Comparison of ENCODE assay signal across 8 cellular contexts in the genomic region with DNA sequence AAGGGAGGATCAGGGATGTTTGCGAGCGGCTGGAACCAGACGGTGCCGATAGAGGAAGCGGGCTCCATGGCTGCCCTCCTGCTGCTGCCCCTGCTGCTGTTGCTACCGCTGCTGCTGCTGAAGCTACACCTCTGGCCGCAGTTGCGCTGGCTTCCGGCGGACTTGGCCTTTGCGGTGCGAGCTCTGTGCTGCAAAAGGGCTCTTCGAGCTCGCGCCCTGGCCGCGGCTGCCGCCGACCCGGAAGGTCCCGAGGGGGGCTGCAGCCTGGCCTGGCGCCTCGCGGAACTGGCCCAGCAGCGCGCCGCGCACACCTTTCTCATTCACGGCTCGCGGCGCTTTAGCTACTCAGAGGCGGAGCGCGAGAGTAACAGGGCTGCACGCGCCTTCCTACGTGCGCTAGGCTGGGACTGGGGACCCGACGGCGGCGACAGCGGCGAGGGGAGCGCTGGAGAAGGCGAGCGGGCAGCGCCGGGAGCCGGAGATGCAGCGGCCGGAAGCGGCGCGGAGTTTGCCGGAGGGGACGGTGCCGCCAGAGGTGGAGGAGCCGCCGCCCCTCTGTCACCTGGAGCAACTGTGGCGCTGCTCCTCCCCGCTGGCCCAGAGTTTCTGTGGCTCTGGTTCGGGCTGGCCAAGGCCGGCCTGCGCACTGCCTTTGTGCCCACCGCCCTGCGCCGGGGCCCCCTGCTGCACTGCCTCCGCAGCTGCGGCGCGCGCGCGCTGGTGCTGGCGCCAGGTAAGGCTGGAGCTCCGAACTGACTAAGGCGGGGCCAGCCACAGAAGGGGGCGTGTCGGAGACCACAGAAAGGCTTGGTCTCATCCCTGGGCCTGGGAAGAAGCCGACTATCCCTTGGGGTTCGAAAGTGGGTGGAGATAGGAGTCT. TPM values are rescaled to one million over a fixed set of nuclear protein-coding genes. Genes with fewer than 3 reads are reported as not detected.
A peak's percentile ranks its signal among the peaks of the same experiment; 100 is the strongest.
DNase-seq lines count a peak whose midpoint lies in the region; ATAC-seq, FAIRE-seq and TF ChIP-seq lines count a peak whose summit lies in the region.

No MANE protein-coding gene starts in this region.

- H3K36me3 ChIP-seq in Caco-2 (ENCODE audit: control insufficient read depth, insufficient read depth, low read length): peaks cover 3% of the 10 kb centered on the region; the same call in 1 of the 2 replicates
- peaks cover 19% of the 10 kb centered on the region; the same call in 2 of the 3 replicates for H3K36me3 ChIP-seq in K562 (ENCODE audit: control insufficient read depth, insufficient read depth, low read length)

- no peaks in the 10 kb centered on the region for H3K9me1 ChIP-seq in K562 (ENCODE audit: control insufficient read depth, insufficient read depth, low read length)

- POLR2A ChIA-PET in Caco-2 (lab: Charles Lee): interaction anchor here (0.6 to 1.8 kb wide), 10 partner anchors 8 to 445 kb away, joined by 3 to 11 read pairs (median 6); a partner anchor contains a TSS
- POLR2A ChIA-PET in K562 (lab: Yijun Ruan, JAX): interaction anchor here (0.5 to 1.5 kb wide), 8 partner anchors 23 to 290 kb away, joined by 3 to 5 read pairs (median 4); a partner anchor contains a TSS

- DNase-seq in Caco-2 (peak; percentile 86 to 87), NCI-H1417 (lab: John Stamatoyannopoulos, UW) (peak; percentile 91 to 97 (median 92)), T-helper 22 cell (ENCODE audit: low read depth) (peak; percentile 45), K562 (ENCODE audit: extremely low read depth in 1 of 4, low spot score in 3 of 4) (peak in 3 of 4 experiments; percentile 66 to 77 (median 73)), iPS-NIHi11 (ENCODE audit: low spot score) (peak; percentile 88), cerebellar nuclear complex (lab: John Stamatoyannopoulos, UW) (no peak)
- DNase-seq in stimulated activated CD4-positive, alpha-beta T cell treated with anti-CD3 and anti-CD28 coated beads, Interleukin-12 subunit alpha, Interleukin-12 subunit beta, amount 100 ng/mL, for 48 hours (ENCODE audit: low read depth in 2 of 3, low spot score in 1 of 3): peak; percentile 23 to 51 (median 45)

- peak; percentile 72 for FAIRE-seq in K562 (lab: Jason Lieb, UNC)

- no peak for TF ChIP-seq POLR2A in K562 (conservative IDR thresholded peaks at IDR 0.05)

- no peak for TF ChIP-seq CTCF in Caco-2 (IDR thresholded peaks at IDR 0.05; ENCODE audit: insufficient read depth in 1 of 2, low read depth in 1 of 2, low read length in 1 of 2, severe bottlenecking in 1 of 2, unreplicated experiment in 1 of 2)
- TF ChIP-seq CTCF in K562 (IDR thresholded peaks at IDR 0.05 in 2 of 3, conservative IDR thresholded peaks at IDR 0.05 in 1 of 3; ENCODE audit: insufficient read depth in 2 of 3, low read depth in 1 of 3, low read length in 3 of 3): no peak

- no peaks in the 10 kb centered on the region for H3K27me3 Mint-ChIP-seq in Caco-2 (ENCODE audit: insufficient read depth, unreplicated experiment)

- H3K27ac Mint-ChIP-seq in Caco-2 (ENCODE audit: unreplicated experiment): peak overlapping the region; percentile 59

- no peaks in the 10 kb centered on the region for H3K4me1 Mint-ChIP-seq in Caco-2 (ENCODE audit: low read depth, unreplicated experiment)

- peak overlapping the region; percentile 36 to 91 for H3K9ac ChIP-seq in K562 (ENCODE audit: insufficient read depth in 1 of 2, low read depth in 2 of 2, low read length in 2 of 2)

- H3K4me1 ChIP-seq in Caco-2 (peaks cover 11% of the 10 kb centered on the region), K562 (replicated peaks in 1 of 2; ENCODE audit: control insufficient read depth in 2 of 2, insufficient read depth in 2 of 2, low read length in 2 of 2) (peaks cover 10 to 55% of the 10 kb centered on the region in 2 experiments)

- 21% methylated on average over 64 of the region's 83 CpGs for WGBS in K562 (ENCODE audit: insufficient coverage, low coverage, missing lambda C conversion rate)

- H3K27me3 ChIP-seq in Caco-2 (replicated peaks; ENCODE audit: control insufficient read depth, insufficient read depth, low read length) (no peaks in the 10 kb centered on the region), K562 (ENCODE audit: control insufficient read depth in 2 of 2, insufficient read depth in 2 of 2, low read length in 2 of 2) (no peaks in the 10 kb centered on the region)

- H2AFZ ChIP-seq in K562 (ENCODE audit: low read depth, low read length): peak overlapping the region; percentile 87

- ATAC-seq in GM21529 (IDR thresholded peaks at IDR 0.05; ENCODE audit: unreplicated experiment) (peak; percentile 50), K562 (peak; percentile 73)

- H3K4me3 ChIP-seq in Caco-2 (ENCODE audit: low read depth, low read length): peak overlapping the region; percentile 55
- peak overlapping the region; percentile 48 for H3K4me3 ChIP-seq in K562

- intact Hi-C loops in Caco-2 (cut with micrococcal nuclease; ENCODE audit: unreplicated experiment): loop anchor here (10.0 kb wide), 1 partner anchor 261 kb away; no protein-coding TSS in a partner anchor
- intact Hi-C loops in K562 (cut with micrococcal nuclease): loop anchor here (10.0 kb wide), 1 partner anchor 261 kb away; no protein-coding TSS in a partner anchor

- CTCF ChIA-PET in Caco-2 (lab: Charles Lee) (interaction anchor here (0.6 to 2.4 kb wide), 9 partner anchors 18 to 269 kb away, joined by 3 to 7 read pairs (median 4); a partner anchor contains a TSS), K562 (lab: Yijun Ruan, JAX; ENCODE audit: low intra/inter-chr PET ratio) (no interaction called here)

- H3K9me3 ChIP-seq in Caco-2 (no peaks in the 10 kb centered on the region), K562 (replicated peaks; ENCODE audit: control insufficient read depth, insufficient read depth, low read depth, low read length) (no peaks in the 10 kb centered on the region)

- peak overlapping the region; percentile 82 for H3K4me3 Mint-ChIP-seq in Caco-2 (ENCODE audit: unreplicated experiment)

- peaks cover 29% of the 10 kb centered on the region for H3K36me3 Mint-ChIP-seq in Caco-2 (ENCODE audit: insufficient read depth, unreplicated experiment)

- no peaks in the 10 kb centered on the region for H3K79me2 ChIP-seq in K562 (ENCODE audit: control insufficient read depth, insufficient read depth, low read length)

- no peak for TF ChIP-seq EP300 in K562 (IDR thresholded peaks at IDR 0.05; ENCODE audit: low read length)

- no peaks in the 10 kb centered on the region for H4K20me1 ChIP-seq in K562 (replicated peaks; ENCODE audit: control insufficient read depth, insufficient read depth, low read length)

- BruUV-seq in Caco-2 (replicated peaks; lab: Mats Ljungman, UMichigan) (no TSS peak), K562 (replicated peaks; lab: Mats Ljungman, UMichigan) (no TSS peak)

- H3K27ac ChIP-seq in K562 (ENCODE audit: extremely low read depth, low read depth, low read length): no peak overlapping the region

- H3K4me2 ChIP-seq in K562 (ENCODE audit: insufficient read depth, low read length): peak overlapping the region; percentile 77

- in situ Hi-C loops in K562 (cut with MboI): loop anchor here (5.0 kb wide), 1 partner anchor 103 kb away; a partner anchor contains a TSS

- TF ChIP-seq RAD21 in K562 (CRISPR knock-in tag; conservative IDR thresholded peaks at IDR 0.05 in 1 of 2, IDR thresholded peaks at IDR 0.05 in 1 of 2): no peak

- no peaks in the 10 kb centered on the region for H3K9me3 Mint-ChIP-seq in Caco-2 (ENCODE audit: unreplicated experiment)

TF ChIP-seq in K562, 482 proteins besides CTCF, POLR2A, EP300 and RAD21 (continues in another document):
- TF ChIP-seq ZNF445 (CRISPR knock-in tag; IDR thresholded peaks at IDR 0.05; ENCODE audit: low read depth): no peak
- TF ChIP-seq DPF2 (IDR thresholded peaks at IDR 0.05): no peak
- peak; percentile 62 to 73 for TF ChIP-seq NRF1 (conservative IDR thresholded peaks at IDR 0.05 in 1 of 2, IDR thresholded peaks at IDR 0.05 in 1 of 2)
- TF ChIP-seq FOXA3 (CRISPR knock-in tag; conservative IDR thresholded peaks at IDR 0.05 in 1 of 2, IDR thresholded peaks at IDR 0.05 in 1 of 2): no peak

RNA-seq across cellular contexts. Expression of a gene that starts 0.5 kb away (rescaled TPM):
- total RNA-seq in Caco-2 (2022) (22.8 and 27.2 TPM in 2 replicates), K562 (2014; rRNA removed) (1.2 and 4.0 TPM in 2 replicates), K562 (2014; rRNA removed; fragmentation: Illumina TruSeq; extraction: Trizol) (1.6 and 2.6 TPM in 2 replicates), K562 (2015; rRNA removed; fragmentation: Illumina TruSeq; extraction: Trizol) (2.1 and 3.0 TPM in 2 replicates), K562 (2021) (2.8 and 3.6 TPM in 2 replicates)
- 12.5 and 30.3 TPM in 2 replicates for total RNA-seq in K562 (2011; cell fraction: chromatin; rRNA removed; ENCODE audit: low replicate concordance)
- 16.4 and 17.8 TPM in 2 replicates for total RNA-seq in K562 (2011; cell fraction: nucleolus; rRNA removed)
- total RNA-seq in K562 (2011; cell fraction: nucleoplasm; rRNA removed): 10.8 and 15.5 TPM in 2 replicates
- polyA plus RNA-seq in K562 (2011; rRNA removed) (4.1 and 4.3 TPM in 2 replicates), K562 (2014; fragmentation: Illumina TruSeq; extraction: Trizol) (4.7 and 4.9 TPM in 2 replicates), K562 (2014; fragmentation: Nextera tagmentation; extraction: Ambion mirVana) (under 1 TPM; 0.57 to 0.79 TPM), K562 (2014; rRNA removed) (4.3 and 5.2 TPM in 2 replicates)
- 4.4 and 4.6 TPM in 2 replicates for polyA plus RNA-seq in K562 (2011; cell fraction: cytosol; rRNA removed)
- polyA plus RNA-seq in K562 (2011; cell fraction: nucleus; rRNA removed): 27.9 and 39.9 TPM in 2 replicates
- 5.5 and 7.3 TPM in 2 replicates for polyA plus RNA-seq in K562 (2012)
- 3.5 and 3.8 TPM in 2 replicates for polyA minus RNA-seq in K562 (2011; rRNA and poly(A)+ RNA removed)
- polyA minus RNA-seq in K562 (2011; cell fraction: cytosol; rRNA and poly(A)+ RNA removed): 3.2 and 4.8 TPM in 2 replicates
- 2.7 and 4.0 TPM in 2 replicates for polyA minus RNA-seq in K562 (2011; cell fraction: nucleus; rRNA and poly(A)+ RNA removed)

RNA-seq across cellular contexts. Expression of a gene that starts 47.8 kb away (rescaled TPM):
- 39.0 and 43.4 TPM in 2 replicates for total RNA-seq in Caco-2 (2022)
- total RNA-seq in K562 (2011; cell fraction: chromatin; rRNA removed; ENCODE audit: low replicate concordance): 186 and 226 TPM in 2 replicates
- total RNA-seq in K562 (2011; cell fraction: nucleolus; rRNA removed): 87.4 and 90.9 TPM in 2 replicates
- 121 and 131 TPM in 2 replicates for total RNA-seq in K562 (2011; cell fraction: nucleoplasm; rRNA removed)
- total RNA-seq in K562 (2014; rRNA removed): 11.4 and 15.5 TPM in 2 replicates
- total RNA-seq in K562 (2014; rRNA removed; fragmentation: Illumina TruSeq; extraction: Trizol): 12.2 and 14.3 TPM in 2 replicates
- 14.9 and 15.6 TPM in 2 replicates for total RNA-seq in K562 (2015; rRNA removed; fragmentation: Illumina TruSeq; extraction: Trizol)
- 23.6 and 24.1 TPM in 2 replicates for total RNA-seq in K562 (2021)
- polyA plus RNA-seq in K562 (2011; rRNA removed): 16.6 and 35.4 TPM in 2 replicates
- 11.3 and 19.7 TPM in 2 replicates for polyA plus RNA-seq in K562 (2011; cell fraction: cytosol; rRNA removed)
- 134 and 147 TPM in 2 replicates for polyA plus RNA-seq in K562 (2011; cell fraction: nucleus; rRNA removed)
- 21.2 and 29.9 TPM in 2 replicates for polyA plus RNA-seq in K562 (2012)
- 17.2 and 20.4 TPM in 2 replicates for polyA plus RNA-seq in K562 (2014; fragmentation: Illumina TruSeq; extraction: Trizol)
- polyA plus RNA-seq in K562 (2014; fragmentation: Nextera tagmentation; extraction: Ambion mirVana): 1 to 10 TPM; 6.3 to 7.8 TPM
- polyA plus RNA-seq in K562 (2014; rRNA removed): 13.2 and 15.3 TPM in 2 replicates
- polyA minus RNA-seq in K562 (2011; rRNA and poly(A)+ RNA removed): 26.3 and 30.0 TPM in 2 replicates
- polyA minus RNA-seq in K562 (2011; cell fraction: cytosol; rRNA and poly(A)+ RNA removed): 15.4 and 18.2 TPM in 2 replicates
- polyA minus RNA-seq in K562 (2011; cell fraction: nucleus; rRNA and poly(A)+ RNA removed): 27.9 and 49.8 TPM in 2 replicates

Comparison
In these comparisons a context has a peak if more than half of its experiments do, and no peak if none do; other contexts are left out.
1. DNase-seq: peak in Caco-2 (2 of 2), NCI-H1417 (3 of 3), T-helper 22 cell (single experiment), K562 (3 of 4), iPS-NIHi11 (single experiment) and stimulated activated CD4-positive, alpha-beta T cell treated with anti-CD3 and anti-CD28 coated beads, Interleukin-12 subunit alpha, Interleukin-12 subunit beta, amount 100 ng/mL, for 48 hours (3 of 3); none in cerebellar nuclear complex (0 of 2).